In the genomic region with DNA sequence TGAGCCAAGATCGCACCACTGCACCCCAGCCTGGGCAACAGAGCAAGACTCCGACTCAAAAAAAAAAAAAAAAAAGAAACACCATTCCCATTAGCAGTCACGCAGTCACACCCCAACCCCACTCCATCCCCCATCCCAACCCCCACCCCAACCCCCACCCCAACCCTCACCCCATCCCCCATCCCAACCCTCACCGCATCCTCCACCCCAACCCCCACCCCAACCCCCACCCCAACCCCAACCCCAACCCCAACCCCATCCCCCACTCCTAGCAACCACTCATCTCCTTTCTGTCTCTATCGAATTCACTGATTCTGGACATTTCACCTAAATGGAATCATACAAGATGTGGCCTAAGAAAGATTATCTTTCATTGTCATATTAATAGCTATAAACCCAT, we compare ENCODE assay signal across 17 cellular contexts. TPM values are rescaled to one million over a fixed set of nuclear protein-coding genes. Genes with fewer than 3 reads are reported as not detected.
DNase-seq lines count a peak whose midpoint lies in the region; FAIRE-seq and TF ChIP-seq lines count a peak whose summit lies in the region.
"Had no signal": no experiment of that assay in that cellular context is flagged by ENCODE, and none has a peak within 500 bp of the region (broad histone marks: within the 10 kb centered on the region; RNA-seq: fewer than 3 reads in every experiment).

No MANE protein-coding gene starts in this region.

- no peak overlapping the region for H3K4me2 ChIP-seq in hepatocyte

- FAIRE-seq in urothelium cell line (lab: Jason Lieb, UNC): no peak
- FAIRE-seq: G401.6, GM12878, GM18507, H1 had no signal

- no peak overlapping the region for H3K27ac ChIP-seq in hepatocyte

- H3K79me2 ChIP-seq in hepatocyte: no peaks in the 10 kb centered on the region

- no peaks in the 10 kb centered on the region for H3K27me3 ChIP-seq in hepatocyte

- H4K20me1 ChIP-seq in hepatocyte (ENCODE audit: insufficient read depth, poor library complexity, severe bottlenecking): no peaks in the 10 kb centered on the region

- TF ChIP-seq CTCF in GM13976 (IDR thresholded peaks at IDR 0.05; ENCODE audit: borderline replicate concordance, control extremely low read depth, extremely low read depth, insufficient read depth, missing control alignments) (no peak), hepatocyte (IDR thresholded peaks at IDR 0.05; ENCODE audit: poor library complexity) (no peak)

- H2AFZ ChIP-seq in hepatocyte: no peak overlapping the region

- peak; percentile 30 for DNase-seq in GM03348 (ENCODE audit: low spot score)
- DNase-seq in GM13976 (ENCODE audit: low spot score): peak; percentile 47
- DNase-seq in hepatocyte (ENCODE audit: low spot score): peak; percentile 25
- peak; percentile 40 for DNase-seq in urothelium cell line (ENCODE audit: low spot score)
- DNase-seq in NCI-H128 (lab: John Stamatoyannopoulos, UW; ENCODE audit: unreplicated experiment): no peak
- no peak for DNase-seq in stimulated activated naive CD4-positive, alpha-beta T cell (lab: John Stamatoyannopoulos, UW)
- DNase-seq: C1 segment of cervical spinal cord; Calu3; CD4-positive, alpha-beta memory T cell; COR-L47; DMS153; DND-41; H9 had no signal

- WGBS in hepatocyte (ENCODE audit: low lambda C conversion rate, missing lambda C conversion rate): 72% methylated on average over 2 of the region's 5 CpGs

- in situ Hi-C loops in GM13976 (cut with MboI; ENCODE audit: low sequenced_read_pairs, unreplicated experiment): loop anchor here (25.0 kb wide), 1 partner anchor 94 kb away; no protein-coding TSS in a partner anchor

- H3K9me2 ChIP-seq in hepatocyte (replicated peaks; ENCODE audit: insufficient read depth): no peaks in the 10 kb centered on the region

- H3K9me3 ChIP-seq in hepatocyte (ENCODE audit: low read depth): no peaks in the 10 kb centered on the region

- H3K4me3 ChIP-seq in hepatocyte: no peak overlapping the region
- H3K4me3 ChIP-seq: GM12878 had no signal

- H3K4me1 ChIP-seq in hepatocyte (ENCODE audit: insufficient read depth): no peaks in the 10 kb centered on the region

- no peaks in the 10 kb centered on the region for H3K36me3 ChIP-seq in hepatocyte (replicated peaks; ENCODE audit: insufficient read depth, low read depth)

RNA-seq across cellular contexts. Expression of gene ATP9B, which starts 25.9 kb away (rescaled TPM):
- total RNA-seq in hepatocyte: 16.9 and 23.8 TPM in 2 replicates
- 12.9 and 14.6 TPM in 2 replicates for polyA plus RNA-seq in hepatocyte

Comparison
In these comparisons a context has a peak if more than half of its experiments do, and no peak if none do; other contexts are left out.
1. DNase-seq: peak in GM03348 (single experiment), GM13976 (single experiment), hepatocyte (single experiment) and urothelium cell line (single experiment); none in NCI-H128 (single experiment) and stimulated activated naive CD4-positive, alpha-beta T cell (0 of 6).